19 cellular contexts compared by ENCODE assay signal in genomic region chr2:24439971-24440340, GRCh38.
"Had no signal": no experiment of that assay in that cellular context is flagged by ENCODE, and none has a peak within 500 bp of the region (broad histone marks: within the 10 kb centered on the region; RNA-seq: fewer than 3 reads in every experiment).

No MANE protein-coding gene starts in this region.

- H3K4me1 Mint-ChIP-seq: naive B cell had no signal

- H3K79me2 ChIP-seq: hepatocyte had no signal

- H3K4me3 Mint-ChIP-seq: naive B cell, type B pancreatic cell had no signal

- H3K9me3 Mint-ChIP-seq: type B pancreatic cell had no signal

- H3K36me3 Mint-ChIP-seq: naive B cell, type B pancreatic cell had no signal

- H3K4me2 ChIP-seq: hepatocyte had no signal

- H3K36me3 ChIP-seq: colonic mucosa, esophagus squamous epithelium, pancreas, stomach had no signal

- DNase-seq: colonic mucosa; dermis blood vessel endothelial cell; esophagus squamous epithelium; foreskin fibroblast; head of caudate nucleus; left colon; mesendoderm; naive B cell; nucleus accumbens; pancreas; right cardiac atrium; small intestine; stimulated activated CD4-positive, alpha-beta T cell treated with anti-CD3 and anti-CD28 coated beads, Interleukin-12 subunit alpha, Interleukin-12 subunit beta, amount 100 ng/mL, for 4 hours; stimulated activated naive CD4-positive, alpha-beta T cell; stomach; substantia nigra had no signal

- H3K27ac Mint-ChIP-seq: progenitor cell of endocrine pancreas, type B pancreatic cell had no signal

- ATAC-seq: left colon, pancreas, right cardiac atrium had no signal

- H3K27ac ChIP-seq: colonic mucosa, esophagus squamous epithelium, hepatocyte, pancreas, stomach had no signal

- H3K27me3 Mint-ChIP-seq: naive B cell, type B pancreatic cell had no signal

- H3K4me1 ChIP-seq: colonic mucosa had no signal

- H3K27me3 ChIP-seq: colonic mucosa, esophagus squamous epithelium, hepatocyte, pancreas, stomach had no signal

- H3K4me3 ChIP-seq: colonic mucosa, esophagus squamous epithelium, hepatocyte, pancreas, stomach had no signal

- H2AFZ ChIP-seq: hepatocyte had no signal

- H3K9me3 ChIP-seq: colonic mucosa, esophagus squamous epithelium, pancreas, stomach had no signal
